ENCODE assay signal across 18 cellular contexts in genomic region chr1:28871631-28872401, GRCh38. TPM values are rescaled to one million over a fixed set of nuclear protein-coding genes. Genes with fewer than 3 reads are reported as not detected.
"Had no signal": no experiment of that assay in that cellular context is flagged by ENCODE, and none has a peak within 500 bp of the region (broad histone marks: within the 10 kb centered on the region; RNA-seq: fewer than 3 reads in every experiment).

No MANE protein-coding gene starts in this region.

- H3K4me1 ChIP-seq: esophagus muscularis mucosa had no signal

- ATAC-seq: activated CD4-positive, alpha-beta T cell treated with anti-CD3 and anti-CD28 coated beads for 36 hours; right cardiac atrium; stimulated activated memory B cell treated with anti-CD40 and anti-IgM and Interleukin-4, amounts not matched to agents 10 μg/mL and 1 μg/mL and 100 μg/mL, for 72 hours had no signal

- H3K36me3 Mint-ChIP-seq: activated naive CD8-positive, alpha-beta T cell treated with anti-CD3 and anti-CD28 coated beads, Interleukin-2, amount 10 ng/mL, durations not matched to agents 7 days and 5 days; stimulated activated memory B cell treated with anti-CD40 and anti-IgM and Interleukin-4, amounts not matched to agents 10 μg/mL and 1 μg/mL and 100 μg/mL, for 72 hours had no signal

- H3K9me3 Mint-ChIP-seq: activated CD4-positive, alpha-beta memory T cell treated with anti-CD3 and anti-CD28 coated beads, Interleukin-2, amount 10 ng/mL, durations not matched to agents 7 days and 5 days; activated naive CD8-positive, alpha-beta T cell treated with anti-CD3 and anti-CD28 coated beads, Interleukin-2, amount 10 ng/mL, durations not matched to agents 7 days and 5 days; stimulated activated memory B cell treated with anti-CD40 and anti-IgM and Interleukin-4, amounts not matched to agents 10 μg/mL and 1 μg/mL and 100 μg/mL, for 72 hours had no signal

- H3K4me1 Mint-ChIP-seq: activated CD4-positive, alpha-beta memory T cell treated with anti-CD3 and anti-CD28 coated beads, Interleukin-2, amount 10 ng/mL, durations not matched to agents 7 days and 5 days; stimulated activated memory B cell treated with anti-CD40 and anti-IgM and Interleukin-4, amounts not matched to agents 10 μg/mL and 1 μg/mL and 100 μg/mL, for 72 hours had no signal

- H3K4me3 ChIP-seq: dorsolateral prefrontal cortex, esophagus muscularis mucosa had no signal

- H3K27ac Mint-ChIP-seq: activated CD4-positive, alpha-beta memory T cell treated with anti-CD3 and anti-CD28 coated beads, Interleukin-2, amount 10 ng/mL, durations not matched to agents 7 days and 5 days; activated CD4-positive, alpha-beta T cell treated with anti-CD3 and anti-CD28 coated beads for 36 hours; activated naive CD8-positive, alpha-beta T cell treated with anti-CD3 and anti-CD28 coated beads, Interleukin-2, amount 10 ng/mL, durations not matched to agents 7 days and 5 days; stimulated activated memory B cell treated with anti-CD40 and anti-IgM and Interleukin-4, amounts not matched to agents 10 μg/mL and 1 μg/mL and 100 μg/mL, for 72 hours had no signal

- H3K4me3 Mint-ChIP-seq: activated CD4-positive, alpha-beta memory T cell treated with anti-CD3 and anti-CD28 coated beads, Interleukin-2, amount 10 ng/mL, durations not matched to agents 7 days and 5 days; activated CD4-positive, alpha-beta T cell treated with anti-CD3 and anti-CD28 coated beads for 36 hours; activated naive CD8-positive, alpha-beta T cell treated with anti-CD3 and anti-CD28 coated beads, Interleukin-2, amount 10 ng/mL, durations not matched to agents 7 days and 5 days; stimulated activated memory B cell treated with anti-CD40 and anti-IgM and Interleukin-4, amounts not matched to agents 10 μg/mL and 1 μg/mL and 100 μg/mL, for 72 hours had no signal

- H3K36me3 ChIP-seq: esophagus muscularis mucosa, neutrophil had no signal

- H3K27ac ChIP-seq: dorsolateral prefrontal cortex, esophagus muscularis mucosa, neutrophil, VCaP had no signal

- DNase-seq: activated CD4-positive, alpha-beta memory T cell treated with anti-CD3 and anti-CD28 coated beads, Interleukin-2, amount 10 ng/mL, durations not matched to agents 7 days and 5 days; activated CD4-positive, alpha-beta T cell treated with anti-CD3 and anti-CD28 coated beads for 36 hours; activated CD8-positive, alpha-beta memory T cell treated with anti-CD3 and anti-CD28 coated beads, Interleukin-2, amount 50 U/mL, for 4 hours; activated naive CD8-positive, alpha-beta T cell treated with anti-CD3 and anti-CD28 coated beads, Interleukin-2, amount 10 ng/mL, durations not matched to agents 7 days and 5 days; anterior cingulate cortex; dorsolateral prefrontal cortex; glutamatergic neuron; right cardiac atrium; substantia nigra; T1000 had no signal

- FAIRE-seq: bronchial epithelial cell, endometrium had no signal

- H3K9me3 ChIP-seq: esophagus muscularis mucosa, neutrophil had no signal

RNA-seq across cellular contexts. Expression of gene OPRD1, which starts 59.8 kb away (rescaled TPM):
- total RNA-seq: activated CD4-positive, alpha-beta memory T cell treated with anti-CD3 and anti-CD28 coated beads, Interleukin-2, amount 10 ng/mL, durations not matched to agents 7 days and 5 days; activated naive CD8-positive, alpha-beta T cell treated with anti-CD3 and anti-CD28 coated beads, Interleukin-2, amount 10 ng/mL, durations not matched to agents 7 days and 5 days; lower leg skin; right cardiac atrium; ureter had no signal
